ENCODE assay signal across 9 cellular contexts in the genomic region with DNA sequence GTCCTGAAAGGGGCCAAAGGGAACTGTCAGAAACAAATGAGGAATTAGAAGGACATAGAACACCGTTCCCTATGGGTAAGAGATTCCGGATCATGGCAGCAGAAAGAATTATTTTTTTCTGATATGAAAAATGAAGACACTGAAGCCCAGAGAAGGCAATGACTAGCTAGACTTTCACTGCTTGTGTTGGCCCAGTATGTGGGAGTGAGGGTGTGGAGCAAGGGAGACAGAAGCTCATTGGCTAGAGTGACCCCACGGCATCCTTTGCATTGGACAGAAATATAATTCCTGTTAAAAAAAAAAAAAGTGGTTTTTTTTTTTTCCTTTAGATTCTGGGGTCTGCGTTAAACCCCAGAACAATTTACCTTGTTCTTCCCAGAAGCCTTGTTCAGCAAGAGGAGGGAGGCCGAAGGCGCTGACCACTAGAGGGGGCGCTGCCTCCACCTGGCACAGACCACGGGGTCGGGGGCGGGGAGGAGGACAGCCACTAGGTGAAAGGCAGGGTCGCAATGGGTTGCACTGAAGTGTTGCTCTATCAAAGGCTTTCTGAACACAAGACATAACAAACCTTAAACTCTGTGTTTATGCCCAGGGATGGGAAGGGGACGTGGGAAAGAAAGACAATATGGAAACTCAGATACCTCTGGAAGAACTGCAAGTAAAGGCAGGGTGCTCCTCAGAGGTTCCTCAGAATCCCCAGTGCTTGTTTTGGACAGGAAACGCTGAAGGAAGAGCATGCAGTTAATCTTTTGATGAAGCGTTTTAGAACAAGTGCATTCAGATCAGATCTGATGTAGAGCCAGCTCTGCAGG.
DNase-seq lines count a peak whose midpoint lies in the region; ATAC-seq, FAIRE-seq and TF ChIP-seq lines count a peak whose summit lies in the region.
"Had no signal": no experiment of that assay in that cellular context is flagged by ENCODE, and none has a peak within 500 bp of the region (broad histone marks: within the 10 kb centered on the region; RNA-seq: fewer than 3 reads in every experiment).

No MANE protein-coding gene starts in this region.

- H3K9me3 Mint-ChIP-seq in activated naive CD8-positive, alpha-beta T cell treated with anti-CD3 and anti-CD28 coated beads, Interleukin-2, amount 50 U/mL, for 24 hours: no peaks in the 10 kb centered on the region

- no peaks in the 10 kb centered on the region for H3K9me3 ChIP-seq in kidney (ENCODE audit: control insufficient read depth in 1 of 2, low read length in 2 of 2)
- H3K9me3 ChIP-seq in testis: no peaks in the 10 kb centered on the region
- H3K9me3 ChIP-seq: ovary had no signal

- TF ChIP-seq CTCF in kidney (IDR thresholded peaks at IDR 0.05; ENCODE audit: borderline replicate concordance, extremely low read depth, insufficient read depth) (peak; percentile 53), testis (IDR thresholded peaks at IDR 0.05) (peak in 2 of 3 experiments; percentile 54 to 71)

- no peaks in the 10 kb centered on the region for H3K4me1 Mint-ChIP-seq in activated naive CD8-positive, alpha-beta T cell treated with anti-CD3 and anti-CD28 coated beads, Interleukin-2, amount 50 U/mL, for 24 hours

- H3K4me3 Mint-ChIP-seq in activated naive CD8-positive, alpha-beta T cell treated with anti-CD3 and anti-CD28 coated beads, Interleukin-2, amount 50 U/mL, for 24 hours: no peak overlapping the region

- H3K9ac ChIP-seq in kidney (ENCODE audit: low read length in 2 of 2): no peak overlapping the region

- H3K4me3 ChIP-seq in kidney (ENCODE audit: low read length in 2 of 2) (peak overlapping the region in 1 of 2 donors; percentile 16), testis (no peak overlapping the region)
- H3K4me3 ChIP-seq: ovary had no signal

- whole genome bisulfite sequencing in testis, 2 donors: 38 to 49% methylated on average over 14 of the region's 14 CpGs

- FAIRE-seq in kidney (lab: Jason Lieb, UNC): no peak

- H3K36me3 ChIP-seq in kidney (ENCODE audit: control insufficient read depth in 1 of 2, insufficient read depth in 2 of 2, low read length in 2 of 2) (no peaks in the 10 kb centered on the region), testis (ENCODE audit: low read depth, missing control alignments) (no peaks in the 10 kb centered on the region)
- H3K36me3 ChIP-seq: ovary had no signal

- no peaks in the 10 kb centered on the region for H3K36me3 Mint-ChIP-seq in activated naive CD8-positive, alpha-beta T cell treated with anti-CD3 and anti-CD28 coated beads, Interleukin-2, amount 50 U/mL, for 24 hours (ENCODE audit: low read depth)

- peaks cover 0 to 4% of the 10 kb centered on the region in 2 donors for H3K4me1 ChIP-seq in kidney (ENCODE audit: control insufficient read depth in 1 of 2, insufficient read depth in 1 of 2, low read depth in 1 of 2, low read length in 2 of 2)
- H3K4me1 ChIP-seq in testis: no peaks in the 10 kb centered on the region

- peak; percentile 52 to 67 for DNase-seq in NCI-H446 (lab: John Stamatoyannopoulos, UW)
- DNase-seq in NCI-H446 treated with DMSO at 0.1 percent for 48 hours (lab: John Stamatoyannopoulos, UW): no peak
- peak; percentile 54 for DNase-seq in NCI-H1105 (lab: John Stamatoyannopoulos, UW)
- DNase-seq in activated naive CD8-positive, alpha-beta T cell treated with anti-CD3 and anti-CD28 coated beads, Interleukin-2, amount 50 U/mL, for 24 hours: peak; percentile 48
- peak; percentile 82 for DNase-seq in kidney
- peak; percentile 79 for DNase-seq in testis
- no peak for DNase-seq in GM19240 (ENCODE audit: insufficient read length, low spot score)

- H3K27ac ChIP-seq in kidney (ENCODE audit: low read depth in 2 of 2, low read length in 2 of 2) (peak overlapping the region; percentile 45 to 60), testis (no peak overlapping the region)
- H3K27ac ChIP-seq: ovary had no signal

- no peak for TF ChIP-seq POLR2A in testis (IDR thresholded peaks at IDR 0.05)

- peaks cover 17% of the 10 kb centered on the region for H3K27me3 Mint-ChIP-seq in activated naive CD8-positive, alpha-beta T cell treated with anti-CD3 and anti-CD28 coated beads, Interleukin-2, amount 50 U/mL, for 24 hours

- intact Hi-C loops in kidney (cut with DNase I): no loop called here
- intact Hi-C loops in testis (cut with DNase I; ENCODE audit: low total_unique reads): no loop called here

- ATAC-seq in activated naive CD8-positive, alpha-beta T cell treated with anti-CD3 and anti-CD28 coated beads, Interleukin-2, amount 50 U/mL, for 24 hours: no peak
- ATAC-seq in HG02885 (IDR thresholded peaks at IDR 0.05; ENCODE audit: poor library complexity, unreplicated experiment): no peak

- H3K27me3 ChIP-seq in testis: no peaks in the 10 kb centered on the region
- H3K27me3 ChIP-seq: ovary had no signal

- no peak overlapping the region for H3K27ac Mint-ChIP-seq in activated naive CD8-positive, alpha-beta T cell treated with anti-CD3 and anti-CD28 coated beads, Interleukin-2, amount 50 U/mL, for 24 hours

Comparison
In these comparisons a context has a peak if more than half of its experiments do, and no peak if none do; other contexts are left out.
1. DNase-seq: peak in NCI-H446 (2 of 2), NCI-H1105 (single experiment), activated naive CD8-positive, alpha-beta T cell treated with anti-CD3 and anti-CD28 coated beads, Interleukin-2, amount 50 U/mL, for 24 hours (single experiment), kidney (single experiment) and testis (single experiment); none in NCI-H446 treated with DMSO at 0.1 percent for 48 hours (single experiment) and GM19240 (single experiment).
2. H3K27ac ChIP-seq: peak in kidney (2 of 2); none in testis (0 of 2).